ENCODE assay signal across 9 cellular contexts in the genomic region with DNA sequence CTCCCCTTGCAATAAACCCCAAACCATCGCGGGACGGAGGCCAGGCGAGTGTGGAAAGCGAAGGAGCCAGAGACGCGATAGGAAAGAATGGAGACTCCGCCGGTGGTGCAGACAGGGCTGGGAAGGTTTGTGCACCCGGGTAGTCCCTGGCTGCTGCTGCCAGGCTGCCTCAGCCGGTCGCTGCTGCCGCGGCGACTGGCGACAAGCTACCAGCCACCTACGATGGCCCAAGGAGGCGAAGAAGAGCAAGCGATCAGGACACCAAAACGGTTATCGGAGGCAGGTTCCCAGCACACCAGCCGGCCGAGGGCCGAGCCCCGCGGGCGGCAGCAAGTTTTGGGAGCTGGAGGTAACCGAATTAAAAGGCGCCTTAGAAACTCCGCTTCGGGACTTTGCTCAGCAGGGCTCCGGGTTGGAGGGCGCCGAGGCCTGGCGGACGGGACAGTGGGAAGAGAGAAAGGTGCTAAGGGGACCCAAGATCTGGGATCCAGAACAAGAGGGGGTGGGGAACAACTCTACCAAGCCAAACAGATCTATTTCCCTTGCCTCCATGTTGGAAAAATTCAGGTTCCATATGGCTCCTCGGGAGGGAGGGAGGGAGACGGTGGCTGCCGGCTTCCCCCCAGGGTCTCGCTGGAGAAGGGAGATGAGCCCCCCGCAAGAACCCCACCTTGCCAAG. TPM values are rescaled to one million over a fixed set of nuclear protein-coding genes. Genes with fewer than 3 reads are reported as not detected.
DNase-seq lines count a peak whose midpoint lies in the region; ATAC-seq and TF ChIP-seq lines count a peak whose summit lies in the region.
"Had no signal": no experiment of that assay in that cellular context is flagged by ENCODE, and none has a peak within 500 bp of the region (broad histone marks: within the 10 kb centered on the region; RNA-seq: fewer than 3 reads in every experiment).

No MANE protein-coding gene starts in this region.

- H3K4me3 Mint-ChIP-seq in naive B cell, result peak overlapping the region in 5 of 8 donors; percentile 3 to 80 (median 51)

- TF ChIP-seq CTCF in AG04450 (IDR thresholded peaks at IDR 0.05; ENCODE audit: low read depth, low read length), result no peak
- no peak for TF ChIP-seq CTCF in epithelial cell of esophagus (IDR thresholded peaks at IDR 0.05; ENCODE audit: insufficient read depth, low read depth, low read length, missing control alignments)

- CTCF ChIA-PET in AG04450 (lab: Charles Lee), result interaction anchor here (0.6 to 1.8 kb wide), 2 partner anchors 39 to 49 kb away, joined by 3 to 8 read pairs; a partner anchor contains a TSS

- no peaks in the 10 kb centered on the region; the same call in 1 of the 2 replicates for H3K9me3 ChIP-seq in AG04450 (ENCODE audit: control insufficient read depth, insufficient read depth, low read length)

- no peak for ATAC-seq in naive B cell (ENCODE audit: low read depth in 2 of 2)
- ATAC-seq in GM19328 (IDR thresholded peaks at IDR 0.05; ENCODE audit: unreplicated experiment), result no peak
- ATAC-seq in GM19467 (IDR thresholded peaks at IDR 0.05; ENCODE audit: unreplicated experiment), result no peak
- no peak for ATAC-seq in HG03196 (IDR thresholded peaks at IDR 0.05; ENCODE audit: unreplicated experiment)

- no peaks in the 10 kb centered on the region for H3K27me3 ChIP-seq in AG04450 (ENCODE audit: control insufficient read depth, insufficient read depth, low read length)

- H3K27ac Mint-ChIP-seq in naive B cell, result peak overlapping the region in 1 of 6 donors; percentile 5

- H3K4me1 Mint-ChIP-seq in naive B cell, result peaks cover 9 to 18% (median 11%) of the 10 kb centered on the region in 3 donors

- H3K9me3 Mint-ChIP-seq in naive B cell, result no peaks in the 10 kb centered on the region

- POLR2A ChIA-PET in AG04450 (lab: Yijun Ruan, JAX), result interaction anchor here (0.9 to 4.9 kb wide), 4 partner anchors 12 to 71 kb away, joined by 4 to 40 read pairs (median 9); no protein-coding TSS in a partner anchor

- H3K36me3 Mint-ChIP-seq in naive B cell, result no peaks in the 10 kb centered on the region

- H3K27me3 Mint-ChIP-seq in naive B cell, result peaks cover 52 to 83% (median 72%) of the 10 kb centered on the region in 3 donors

- DNase-seq in AG04450 (ENCODE audit: low read depth, low spot score), result no peak
- peak; percentile 29 for DNase-seq in NCI-H748 treated with DMSO at 0.1 percent for 48 hours (lab: John Stamatoyannopoulos, UW)
- no peak for DNase-seq in epithelial cell of esophagus (ENCODE audit: low read depth)
- no peak for DNase-seq in naive B cell
- no peak for DNase-seq in NCI-H2171 (lab: John Stamatoyannopoulos, UW)
- DNase-seq: T-helper 1 cell had no signal

- H3K27ac ChIP-seq in AG04450 (ENCODE audit: low read depth, low read length), result peak overlapping the region; percentile 90

- H3K4me3 ChIP-seq in AG04450 (ENCODE audit: low read depth, low read length) (peak overlapping the region; percentile 63), epithelial cell of esophagus (ENCODE audit: low read length) (peak overlapping the region; percentile 36)

RNA-seq across cellular contexts. Expression of a gene that starts 9.6 kb away (rescaled TPM):
- polyA plus RNA-seq in AG04450 (2011; rRNA removed), result 16.3 and 17.9 TPM in 2 replicates
- polyA minus RNA-seq in AG04450 (2011; rRNA and poly(A)+ RNA removed), result 7.4 and 10.2 TPM in 2 replicates
- polyA plus RNA-seq in naive B cell (ENCODE audit: low read depth in 6 of 6), result 1 to 10 TPM; 2.3 to 9.3 (median 5.5) TPM

RNA-seq across cellular contexts. Expression of a gene that starts 23.6 kb away (rescaled TPM):
- polyA plus RNA-seq in AG04450 (2011; rRNA removed) (5.8 and 6.1 TPM in 2 replicates), naive B cell (ENCODE audit: low read depth in 6 of 6) (under 1 TPM in 2 of 6 donors, not detected in 4; 0.07 to 0.25 TPM)
- 8.2 and 9.9 TPM in 2 replicates for polyA minus RNA-seq in AG04450 (2011; rRNA and poly(A)+ RNA removed)

RNA-seq across cellular contexts. Expression of a gene that starts 23.7 kb away (rescaled TPM):
- polyA plus RNA-seq in AG04450 (2011; rRNA removed), result not detected in 2 replicates
- polyA minus RNA-seq in AG04450 (2011; rRNA and poly(A)+ RNA removed), result not detected in 2 replicates
- polyA plus RNA-seq in naive B cell (ENCODE audit: low read depth in 6 of 6), result not detected

RNA-seq across cellular contexts. Expression of a gene that starts 35.5 kb away (rescaled TPM):
- 28.3 and 33.0 TPM in 2 replicates for polyA plus RNA-seq in AG04450 (2011; rRNA removed)
- polyA minus RNA-seq in AG04450 (2011; rRNA and poly(A)+ RNA removed), result 12.3 and 12.5 TPM in 2 replicates
- under 1 TPM in 1 of 6 donors, not detected in 5; 0.05 TPM for polyA plus RNA-seq in naive B cell (ENCODE audit: low read depth in 6 of 6)

RNA-seq across cellular contexts. Expression of a gene that starts 39.0 kb away (rescaled TPM):
- 9.4 and 9.8 TPM in 2 replicates for polyA plus RNA-seq in AG04450 (2011; rRNA removed)
- polyA minus RNA-seq in AG04450 (2011; rRNA and poly(A)+ RNA removed), result 4.2 and 4.4 TPM in 2 replicates
- polyA plus RNA-seq in naive B cell (ENCODE audit: low read depth in 6 of 6), result not detected
